ENCODE assay signal across 11 cellular contexts in genomic region chr6:83474309-83474708, GRCh38. TPM values are rescaled to one million over a fixed set of nuclear protein-coding genes. Genes with fewer than 3 reads are reported as not detected.
A peak's percentile ranks its signal among the peaks of the same experiment; 100 is the strongest.
DNase-seq lines count a peak whose midpoint lies in the region; ATAC-seq and TF ChIP-seq lines count a peak whose summit lies in the region.
"Had no signal": no experiment of that assay in that cellular context is flagged by ENCODE, and none has a peak within 500 bp of the region (broad histone marks: within the 10 kb centered on the region; RNA-seq: fewer than 3 reads in every experiment).

No MANE protein-coding gene starts in this region.

- WGBS in prostate gland = 49% methylated on average over 4 of the region's 4 CpGs

- no peak for TF ChIP-seq CTCF in epithelial cell of proximal tubule (conservative IDR thresholded peaks at IDR 0.05; ENCODE audit: low read depth, low read length)
- TF ChIP-seq CTCF in prostate gland (IDR thresholded peaks at IDR 0.05) = no peak

- no peaks in the 10 kb centered on the region for H3K27me3 ChIP-seq in prostate gland (replicated peaks; ENCODE audit: insufficient read depth)

- no peaks in the 10 kb centered on the region for H3K36me3 ChIP-seq in prostate gland

- intact Hi-C loops in prostate gland (cut with DNase I) = no loop called here

- H3K9me3 ChIP-seq in prostate gland = no peaks in the 10 kb centered on the region

- no peak for TF ChIP-seq POLR2A in prostate gland (IDR thresholded peaks at IDR 0.05)

- no peaks in the 10 kb centered on the region for H3K4me1 ChIP-seq in prostate gland (replicated peaks)

- ATAC-seq in HG02588 (IDR thresholded peaks at IDR 0.05; ENCODE audit: unreplicated experiment) = no peak

- H3K4me3 ChIP-seq in epithelial cell of proximal tubule (ENCODE audit: low read depth, low read length) = no peak overlapping the region
- no peak overlapping the region for H3K4me3 ChIP-seq in prostate gland

- DNase-seq in EH (ENCODE audit: low read depth) (peak; percentile 6), NCI-H1417 treated with DMSO at 0.1 percent for 48 hours (lab: John Stamatoyannopoulos, UW) (peak; percentile 18), epithelial cell of proximal tubule (ENCODE audit: low read depth) (peak; percentile 48), medulla oblongata (ENCODE audit: extremely low spot score) (peak; percentile 20), NCI-H2227 treated with DMSO at 0.1 percent for 48 hours (lab: John Stamatoyannopoulos, UW) (no peak), prostate gland (ENCODE audit: low spot score) (no peak), GM19240 (ENCODE audit: insufficient read length, low spot score) (no peak)
- DNase-seq: CD4-positive, alpha-beta T cell; effector CD4-positive, alpha-beta T cell; NCI-H2171 treated with DMSO at 0.1 percent for 48 hours had no signal

- no peak overlapping the region for H3K27ac ChIP-seq in prostate gland

RNA-seq across cellular contexts. Expression of gene PRSS35, which starts 38.0 kb away (rescaled TPM):
- total RNA-seq in epithelial cell of proximal tubule (0.06 and 0.14 TPM in 2 replicates), prostate gland (1 to 10 TPM in 1 of 2 donors, not detected in 1; 2.4 TPM)
- total RNA-seq: CD4-positive, alpha-beta T cell had no signal

RNA-seq across cellular contexts. Expression of gene ME1, which starts 43.5 kb away (rescaled TPM):
- 13.3 and 20.0 TPM in 2 replicates for total RNA-seq in epithelial cell of proximal tubule
- total RNA-seq in prostate gland = 10 to 100 TPM in 1 of 2 donors, 1 to 10 TPM in 1; 6.4 to 20.3 TPM
- total RNA-seq: CD4-positive, alpha-beta T cell had no signal

Comparison
In these comparisons a context has a peak if more than half of its experiments do, and no peak if none do; other contexts are left out.
1. DNase-seq: peak in EH (single experiment), NCI-H1417 treated with DMSO at 0.1 percent for 48 hours (single experiment), epithelial cell of proximal tubule (single experiment) and medulla oblongata (single experiment); none in NCI-H2227 treated with DMSO at 0.1 percent for 48 hours (single experiment), prostate gland (single experiment) and GM19240 (single experiment).